Comparison of ENCODE assay signal across 31 cellular contexts in the genomic region with DNA sequence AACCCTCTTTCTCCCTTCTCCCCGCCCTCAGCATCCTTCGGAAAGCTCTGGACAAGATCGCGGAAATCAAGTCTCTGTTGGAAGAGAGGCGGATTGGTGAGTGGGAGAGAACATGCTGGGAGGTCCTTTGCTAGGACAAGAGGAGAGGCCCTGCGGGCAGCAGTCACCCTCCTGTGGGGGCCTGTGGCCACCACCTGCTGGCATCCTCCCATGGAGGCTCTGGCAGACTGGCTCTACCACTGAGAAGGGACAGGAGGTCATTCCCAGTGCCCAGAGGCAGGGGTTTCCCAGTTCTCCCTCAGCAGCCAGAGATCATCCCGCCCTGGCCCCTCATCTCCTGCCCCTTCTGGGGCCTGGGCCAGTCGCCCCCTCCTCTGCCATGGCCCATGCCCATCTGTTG. TPM values are rescaled to one million over a fixed set of nuclear protein-coding genes. Genes with fewer than 3 reads are reported as not detected.
"Had no signal": no experiment of that assay in that cellular context is flagged by ENCODE, and none has a peak within 500 bp of the region (broad histone marks: within the 10 kb centered on the region; RNA-seq: fewer than 3 reads in every experiment).

No MANE protein-coding gene starts in this region.

- H3K9me3 Mint-ChIP-seq: dendritic cell treated with granulocyte-macrophage colony-stimulating factor and Interleukin-4, amounts not matched to agents 40 ng/mL and 50 ng/mL, for 4 days; naive thymus-derived CD8-positive, alpha-beta T cell; nephron progenitor cell; stimulated activated memory B cell treated with anti-CD40 and anti-IgM and Interleukin-4, amounts not matched to agents 10 μg/mL and 1 μg/mL and 100 μg/mL, for 72 hours; stimulated activated naive CD8-positive, alpha-beta T cell treated with anti-CD3 and anti-CD28 coated beads, Interleukin-15, Interleukin-2, amounts not matched to agents 100 ng/mL and 50 ng/mL, for 24 hours had no signal

- DNase-seq: colonic mucosa; effector CD8-positive, alpha-beta T cell; foreskin keratinocyte; heart left ventricle; left cardiac atrium; left lung; mammary epithelial cell; mesendoderm; midbrain; naive thymus-derived CD8-positive, alpha-beta T cell; nephron progenitor cell; nucleus accumbens; ovary; psoas muscle; right cardiac atrium; sigmoid colon; stimulated activated CD4-positive, alpha-beta T cell treated with anti-CD3 and anti-CD28 coated beads, Interleukin-2, amount 100 ng/mL, for 24 hours; stimulated activated CD4-positive, alpha-beta T cell treated with anti-CD3 and anti-CD28 coated beads, Interleukin-4, amount 100 ng/mL, for 24 hours; upper lobe of left lung had no signal

- H3K27ac Mint-ChIP-seq: dendritic cell treated with granulocyte-macrophage colony-stimulating factor and Interleukin-4, amounts not matched to agents 40 ng/mL and 50 ng/mL, for 4 days; stimulated activated memory B cell treated with anti-CD40 and anti-IgM and Interleukin-4, amounts not matched to agents 10 μg/mL and 1 μg/mL and 100 μg/mL, for 72 hours; stimulated activated naive CD8-positive, alpha-beta T cell treated with anti-CD3 and anti-CD28 coated beads, Interleukin-15, Interleukin-2, amounts not matched to agents 100 ng/mL and 50 ng/mL, for 24 hours had no signal

- ATAC-seq: foreskin keratinocyte; gastroesophageal sphincter; heart left ventricle; left cardiac atrium; left lung; naive thymus-derived CD8-positive, alpha-beta T cell; psoas muscle; right cardiac atrium; stimulated activated memory B cell treated with anti-CD40 and anti-IgM and Interleukin-4, amounts not matched to agents 10 μg/mL and 1 μg/mL and 100 μg/mL, for 72 hours had no signal

- H3K4me3 Mint-ChIP-seq: dendritic cell treated with granulocyte-macrophage colony-stimulating factor and Interleukin-4, amounts not matched to agents 40 ng/mL and 50 ng/mL, for 4 days; naive thymus-derived CD8-positive, alpha-beta T cell; nephron progenitor cell; stimulated activated memory B cell treated with anti-CD40 and anti-IgM and Interleukin-4, amounts not matched to agents 10 μg/mL and 1 μg/mL and 100 μg/mL, for 72 hours; stimulated activated naive CD8-positive, alpha-beta T cell treated with anti-CD3 and anti-CD28 coated beads, Interleukin-15, Interleukin-2, amounts not matched to agents 100 ng/mL and 50 ng/mL, for 24 hours had no signal

- H3K27me3 Mint-ChIP-seq: dendritic cell treated with granulocyte-macrophage colony-stimulating factor and Interleukin-4, amounts not matched to agents 40 ng/mL and 50 ng/mL, for 4 days; naive thymus-derived CD8-positive, alpha-beta T cell; stimulated activated memory B cell treated with anti-CD40 and anti-IgM and Interleukin-4, amounts not matched to agents 10 μg/mL and 1 μg/mL and 100 μg/mL, for 72 hours; stimulated activated naive CD8-positive, alpha-beta T cell treated with anti-CD3 and anti-CD28 coated beads, Interleukin-15, Interleukin-2, amounts not matched to agents 100 ng/mL and 50 ng/mL, for 24 hours had no signal

RNA-seq across cellular contexts. Expression of a gene that starts 7.8 kb away (rescaled TPM):
- total RNA-seq: endothelial cell of umbilical vein, thoracic aorta had no signal

RNA-seq across cellular contexts. Expression of a gene that starts 48.8 kb away (rescaled TPM):
- total RNA-seq: endothelial cell of umbilical vein, epithelial cell of proximal tubule, esophagus muscularis mucosa, gastroesophageal sphincter, hepatocyte, kidney epithelial cell, mucosa of gallbladder, skeletal muscle tissue, thoracic aorta had no signal

RNA-seq across cellular contexts. Expression of a gene that starts 50.3 kb away (rescaled TPM):
- total RNA-seq: epithelial cell of proximal tubule had no signal
